16 cellular contexts compared by ENCODE assay signal in genomic region chrX:581717-582116, GRCh38. TPM values are rescaled to one million over a fixed set of nuclear protein-coding genes. Genes with fewer than 3 reads are reported as not detected.
DNase-seq lines count a peak whose midpoint lies in the region; ATAC-seq and TF ChIP-seq lines count a peak whose summit lies in the region.
"Had no signal": no experiment of that assay in that cellular context is flagged by ENCODE, and none has a peak within 500 bp of the region (broad histone marks: within the 10 kb centered on the region; RNA-seq: fewer than 3 reads in every experiment).

No MANE protein-coding gene starts in this region.

- peaks cover 4% of the 10 kb centered on the region for H3K27me3 Mint-ChIP-seq in activated CD8-positive, alpha-beta T cell treated with anti-CD3 and anti-CD28 coated beads for 36 hours
- no peaks in the 10 kb centered on the region for H3K27me3 Mint-ChIP-seq in activated CD8-positive, alpha-beta T cell treated with anti-CD3 and anti-CD28 coated beads, Interleukin-2, amount 10 ng/mL, durations not matched to agents 7 days and 5 days (ENCODE audit: low read depth)
- H3K27me3 Mint-ChIP-seq: B cell had no signal

- intact Hi-C loops in activated CD8-positive, alpha-beta T cell treated with anti-CD3 and anti-CD28 coated beads for 36 hours (cut with micrococcal nuclease): no loop called here
- intact Hi-C loops in mucosa of descending colon (cut with DNase I, micrococcal nuclease): no loop called here

- H3K27me3 ChIP-seq in MG63: no peaks in the 10 kb centered on the region

- POLR2A ChIA-PET in activated CD8-positive, alpha-beta T cell treated with anti-CD3 and anti-CD28 coated beads for 36 hours (lab: Charles Lee): no interaction called here
- POLR2A ChIA-PET in activated CD8-positive, alpha-beta T cell treated with anti-CD3 and anti-CD28 coated beads, Interleukin-2, amount 10 ng/mL, durations not matched to agents 7 days and 5 days (lab: Charles Lee): no interaction called here

- CTCF ChIA-PET in activated CD8-positive, alpha-beta T cell treated with anti-CD3 and anti-CD28 coated beads for 36 hours (lab: Charles Lee): no interaction called here
- CTCF ChIA-PET in activated CD8-positive, alpha-beta T cell treated with anti-CD3 and anti-CD28 coated beads, Interleukin-2, amount 10 ng/mL, durations not matched to agents 7 days and 5 days (lab: Charles Lee): no interaction called here

- H3K27ac Mint-ChIP-seq in activated CD8-positive, alpha-beta T cell treated with anti-CD3 and anti-CD28 coated beads for 36 hours: no peak overlapping the region
- no peak overlapping the region for H3K27ac Mint-ChIP-seq in activated CD8-positive, alpha-beta T cell treated with anti-CD3 and anti-CD28 coated beads, Interleukin-2, amount 10 ng/mL, durations not matched to agents 7 days and 5 days
- H3K27ac Mint-ChIP-seq: B cell; CD4-positive, alpha-beta T cell; HFFc6 had no signal

- H3K4me1 Mint-ChIP-seq in activated CD8-positive, alpha-beta T cell treated with anti-CD3 and anti-CD28 coated beads for 36 hours (ENCODE audit: low read depth): no peaks in the 10 kb centered on the region
- H3K4me1 Mint-ChIP-seq in activated CD8-positive, alpha-beta T cell treated with anti-CD3 and anti-CD28 coated beads, Interleukin-2, amount 10 ng/mL, durations not matched to agents 7 days and 5 days (ENCODE audit: low read depth): no peaks in the 10 kb centered on the region
- H3K4me1 Mint-ChIP-seq: B cell had no signal

- no peaks in the 10 kb centered on the region for H3K9me3 ChIP-seq in MG63
- no peaks in the 10 kb centered on the region for H3K9me3 ChIP-seq in mucosa of descending colon

- no peaks in the 10 kb centered on the region for H3K4me1 ChIP-seq in mucosa of descending colon (ENCODE audit: low read depth)

- ATAC-seq in activated CD8-positive, alpha-beta T cell treated with anti-CD3 and anti-CD28 coated beads for 36 hours: peak; percentile 27
- no peak for ATAC-seq in activated CD8-positive, alpha-beta T cell treated with anti-CD3 and anti-CD28 coated beads, Interleukin-2, amount 10 ng/mL, durations not matched to agents 7 days and 5 days
- no peak for ATAC-seq in mucosa of descending colon

- peak; percentile 7 for DNase-seq in activated CD8-positive, alpha-beta T cell treated with anti-CD3 and anti-CD28 coated beads for 36 hours
- DNase-seq in activated CD8-positive, alpha-beta T cell treated with anti-CD3 and anti-CD28 coated beads, Interleukin-2, amount 10 ng/mL, durations not matched to agents 7 days and 5 days: no peak
- peak; percentile 38 for DNase-seq in EL
- peak; percentile 37 for DNase-seq in MG63
- peak; percentile 12 for DNase-seq in fibroblast of mammary gland (ENCODE audit: low read depth)
- no peak for DNase-seq in NCI-H446 treated with DMSO at 0.1 percent for 48 hours (lab: John Stamatoyannopoulos, UW)
- DNase-seq in retina: no peak
- DNase-seq in mucosa of descending colon: no peak
- DNase-seq: C1 segment of cervical spinal cord; Calu3; CD4-positive, alpha-beta T cell; DMS 273 treated with DMSO at 0.1 percent for 48 hours; GF-D8; HCEC 1CT; HFFc6 had no signal

- no peak overlapping the region for H3K4me3 Mint-ChIP-seq in activated CD8-positive, alpha-beta T cell treated with anti-CD3 and anti-CD28 coated beads for 36 hours
- no peak overlapping the region for H3K4me3 Mint-ChIP-seq in activated CD8-positive, alpha-beta T cell treated with anti-CD3 and anti-CD28 coated beads, Interleukin-2, amount 10 ng/mL, durations not matched to agents 7 days and 5 days
- H3K4me3 Mint-ChIP-seq: B cell; CD4-positive, alpha-beta T cell; HFFc6 had no signal

- H3K36me3 ChIP-seq in MG63: no peaks in the 10 kb centered on the region
- no peaks in the 10 kb centered on the region for H3K36me3 ChIP-seq in mucosa of descending colon (ENCODE audit: low read depth)

- no peaks in the 10 kb centered on the region for H3K36me3 Mint-ChIP-seq in activated CD8-positive, alpha-beta T cell treated with anti-CD3 and anti-CD28 coated beads for 36 hours (ENCODE audit: low read depth)
- H3K36me3 Mint-ChIP-seq in activated CD8-positive, alpha-beta T cell treated with anti-CD3 and anti-CD28 coated beads, Interleukin-2, amount 10 ng/mL, durations not matched to agents 7 days and 5 days (ENCODE audit: low read depth): no peaks in the 10 kb centered on the region

- H3K9me3 Mint-ChIP-seq in activated CD8-positive, alpha-beta T cell treated with anti-CD3 and anti-CD28 coated beads for 36 hours: peaks cover 5% of the 10 kb centered on the region
- peaks cover 3% of the 10 kb centered on the region for H3K9me3 Mint-ChIP-seq in activated CD8-positive, alpha-beta T cell treated with anti-CD3 and anti-CD28 coated beads, Interleukin-2, amount 10 ng/mL, durations not matched to agents 7 days and 5 days (ENCODE audit: insufficient read depth)

- TF ChIP-seq CTCF in activated CD8-positive, alpha-beta T cell treated with anti-CD3 and anti-CD28 coated beads for 36 hours (IDR thresholded peaks at IDR 0.05): no peak
- TF ChIP-seq CTCF in fibroblast of mammary gland (conservative IDR thresholded peaks at IDR 0.05; ENCODE audit: control insufficient read depth, insufficient read depth, low read depth, low read length) (no peak), mucosa of descending colon (IDR thresholded peaks at IDR 0.05) (no peak)

- H3K4me3 ChIP-seq in MG63: no peak overlapping the region
- H3K4me3 ChIP-seq in fibroblast of mammary gland (ENCODE audit: control insufficient read depth, low read depth, low read length): no peak overlapping the region
- H3K4me3 ChIP-seq in mucosa of descending colon: no peak overlapping the region

RNA-seq across cellular contexts. Expression of gene SHOX, which starts 48.9 kb away (rescaled TPM):
- not detected for total RNA-seq in activated CD8-positive, alpha-beta T cell treated with anti-CD3 and anti-CD28 coated beads for 36 hours
- not detected for total RNA-seq in activated CD8-positive, alpha-beta T cell treated with anti-CD3 and anti-CD28 coated beads, Interleukin-2, amount 10 ng/mL, durations not matched to agents 7 days and 5 days
- total RNA-seq in MG63 (2014; rRNA removed; shearing (Covaris generic); ENCODE audit: low replicate concordance): not detected in 2 replicates
- total RNA-seq in mucosa of descending colon: under 1 TPM in 2 of 3 donors, not detected in 1; 0.12 to 0.22 TPM
- total RNA-seq: B cell; Calu3; CD4-positive, alpha-beta T cell had no signal

Comparison
In these comparisons a context has a peak if more than half of its experiments do, and no peak if none do; other contexts are left out.
1. DNase-seq: peak in activated CD8-positive, alpha-beta T cell treated with anti-CD3 and anti-CD28 coated beads for 36 hours (single experiment), EL (single experiment), MG63 (single experiment) and fibroblast of mammary gland (single experiment); none in activated CD8-positive, alpha-beta T cell treated with anti-CD3 and anti-CD28 coated beads, Interleukin-2, amount 10 ng/mL, durations not matched to agents 7 days and 5 days (single experiment), NCI-H446 treated with DMSO at 0.1 percent for 48 hours (single experiment), retina (single experiment) and mucosa of descending colon (0 of 3).